ENCODE assay signal across 8 cellular contexts in the genomic region with DNA sequence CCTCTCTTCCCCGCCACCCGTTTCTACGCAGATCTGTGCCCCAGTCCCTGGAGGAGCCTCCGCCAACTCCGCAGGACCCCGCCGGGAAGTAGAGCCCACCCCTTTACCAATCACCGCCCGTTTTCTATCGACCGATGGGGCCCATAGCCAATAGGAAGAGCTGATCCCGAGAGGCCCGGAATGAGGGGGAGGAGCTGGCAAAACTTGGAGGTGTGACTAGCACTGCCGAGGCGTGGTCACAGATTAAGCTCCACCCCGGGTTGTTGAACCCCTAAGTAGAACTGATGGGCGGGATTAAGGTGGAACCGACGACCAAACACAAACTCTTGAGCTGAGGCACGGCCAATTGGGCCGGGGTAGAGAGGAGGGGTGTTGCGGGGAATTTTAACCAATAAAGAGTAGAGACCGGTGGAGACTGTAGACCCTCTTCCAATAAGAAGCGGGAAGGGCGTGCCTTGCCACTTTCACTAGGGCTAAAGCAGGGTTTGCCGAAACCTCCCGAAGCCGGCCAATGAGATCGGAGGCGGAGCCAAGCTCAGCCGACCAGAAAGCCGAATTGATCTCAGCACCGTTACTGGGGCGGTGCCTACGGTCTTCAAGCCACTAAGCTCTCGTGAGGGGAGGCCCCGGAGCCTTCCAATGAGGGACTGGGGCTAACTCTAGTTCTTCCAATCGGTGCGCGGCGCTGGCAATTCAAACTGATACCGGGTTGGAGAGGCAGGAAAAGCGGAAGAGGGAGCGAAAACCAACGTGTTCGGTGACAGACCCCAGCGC. TPM values are rescaled to one million over a fixed set of nuclear protein-coding genes. Genes with fewer than 3 reads are reported as not detected.
DNase-seq lines count a peak whose midpoint lies in the region; ATAC-seq, FAIRE-seq and TF ChIP-seq lines count a peak whose summit lies in the region.
"Not testable (repeated sequence)": the region's sequence is repeated elsewhere in the genome, so short reads cannot be mapped to it uniquely, and the experiment has no call there.

Gene FAM72D, plus strand, starts transcription at position 691 of the 774 bp plus-strand sequence. CDS start 874 bp downstream, outside the sequence.
Gene SRGAP2B, minus strand, starts transcription at position 45 of the 774 bp plus-strand sequence. CDS start 2,427 bp downstream, outside the sequence.

- FAIRE-seq in TTC549 (lab: Jason Lieb, UNC) = peak; percentile 100

- peak within 1 kb of the TSS; percentile 41 for H3K4me3 ChIP-seq in AG09309 (ENCODE audit: control insufficient read depth, low read depth, low read length)
- H3K4me3 ChIP-seq in HFF-Myc (replicated peaks; ENCODE audit: low read depth, low read length) = peak within 1 kb of the TSS; percentile 39
- H3K4me3 ChIP-seq in choroid plexus epithelial cell (ENCODE audit: low read depth, low read length) = peak within 1 kb of the TSS; percentile 54
- peak within 1 kb of the TSS; percentile 28; the same call in 1 of the 2 replicates for H3K4me3 ChIP-seq in iPS-18c (ENCODE audit: insufficient read depth, low read depth, low read length)
- peak within 1 kb of the TSS; percentile 69 for H3K4me3 ChIP-seq in trophoblast cell (ENCODE audit: low read depth, low read length)

- H2BK120ac ChIP-seq in trophoblast cell (ENCODE audit: insufficient read depth, low read length, poor library complexity) = not testable (repeated sequence)

- not testable (repeated sequence) for H3K27ac ChIP-seq in trophoblast cell (ENCODE audit: low read depth, low read length)

- not testable (repeated sequence) for H3K23ac ChIP-seq in trophoblast cell (ENCODE audit: low read length)

- H3K4me1 ChIP-seq in trophoblast cell (ENCODE audit: control insufficient read depth in 1 of 2, insufficient read depth in 2 of 2, low read length in 2 of 2) = not testable (repeated sequence)

- not testable (repeated sequence) for H3K14ac ChIP-seq in trophoblast cell (ENCODE audit: low read length)

- not testable (repeated sequence) for H3K36me3 ChIP-seq in trophoblast cell (ENCODE audit: control insufficient read depth in 1 of 2, insufficient read depth in 2 of 2, low read length in 2 of 2)

- DNase-seq in AG09309 (ENCODE audit: low read depth); HFF-Myc (ENCODE audit: extremely low read depth, low read depth); choroid plexus epithelial cell (ENCODE audit: low read depth); trophoblast cell: not testable (repeated sequence)

- H3K4ac ChIP-seq in trophoblast cell (ENCODE audit: low read depth, low read length) = not testable (repeated sequence)

- H4K8ac ChIP-seq in trophoblast cell (ENCODE audit: low read depth, low read length) = not testable (repeated sequence)

- no CpG with 5 or more reads among the region's 47 CpGs for WGBS in trophoblast cell (ENCODE audit: extremely low coverage, insufficient coverage, insufficient read length)

- not testable (repeated sequence) for H2AK5ac ChIP-seq in trophoblast cell (ENCODE audit: low read length)

- H4K91ac ChIP-seq in trophoblast cell (ENCODE audit: low read depth, low read length) = not testable (repeated sequence)

- not testable (repeated sequence) for H3K79me2 ChIP-seq in trophoblast cell (ENCODE audit: control insufficient read depth, insufficient read depth, low read length, poor library complexity)

- not testable (repeated sequence) for TF ChIP-seq CTCF in AG09309 (IDR thresholded peaks at IDR 0.05; ENCODE audit: control insufficient read depth, insufficient read depth, low read depth, low read length, missing control alignments); HFF-Myc (IDR thresholded peaks at IDR 0.05; ENCODE audit: low read depth, low read length, missing control alignments); choroid plexus epithelial cell (conservative IDR thresholded peaks at IDR 0.05; ENCODE audit: low read depth, low read length)

- not testable (repeated sequence) for H3K9ac ChIP-seq in trophoblast cell (ENCODE audit: low read length)

- not testable (repeated sequence) for H3K18ac ChIP-seq in trophoblast cell (ENCODE audit: low read length)

- ATAC-seq in GM19023 (IDR thresholded peaks at IDR 0.05; ENCODE audit: unreplicated experiment) (peak; percentile 84), HG03442 (IDR thresholded peaks at IDR 0.05; ENCODE audit: unreplicated experiment) (peak; percentile 82)

- H3K9me3 ChIP-seq in iPS-18c (ENCODE audit: control insufficient read depth, insufficient read depth, low read length); trophoblast cell (ENCODE audit: insufficient read depth, low read depth, low read length): not testable (repeated sequence)

- not testable (repeated sequence) for H2AFZ ChIP-seq in trophoblast cell (ENCODE audit: insufficient read depth, low read length, poor library complexity)

- not testable (repeated sequence) for H2BK5ac ChIP-seq in trophoblast cell (ENCODE audit: low read depth, low read length, poor library complexity)

- not testable (repeated sequence) for H3K27me3 ChIP-seq in trophoblast cell (ENCODE audit: insufficient read depth, low read length)

- not testable (repeated sequence) for H2BK12ac ChIP-seq in trophoblast cell (ENCODE audit: low read length)

- not testable (repeated sequence) for H3K4me2 ChIP-seq in trophoblast cell (ENCODE audit: low read length)

- not testable (repeated sequence) for H4K12ac ChIP-seq in trophoblast cell (ENCODE audit: low read depth, low read length)

- H3K79me1 ChIP-seq in trophoblast cell (ENCODE audit: low read length) = not testable (repeated sequence)

RNA-seq across cellular contexts. Expression of gene FAM72D, which starts in this region (rescaled TPM):
- 3.1 and 3.3 TPM in 2 replicates for polyA plus RNA-seq in trophoblast cell (2013)

RNA-seq across cellular contexts. Expression of gene SRGAP2B, which starts in this region (rescaled TPM):
- polyA plus RNA-seq in trophoblast cell (2013) = 19.8 and 22.6 TPM in 2 replicates
